Comparison of ENCODE assay signal across 8 cellular contexts in genomic region chr14:24296341-24297157, GRCh38. TPM values are rescaled to one million over a fixed set of nuclear protein-coding genes. Genes with fewer than 3 reads are reported as not detected.
DNase-seq lines count a peak whose midpoint lies in the region; ATAC-seq, FAIRE-seq and TF ChIP-seq lines count a peak whose summit lies in the region.

No MANE protein-coding gene starts in this region.

- H4K91ac ChIP-seq in mesenchymal stem cell (ENCODE audit: low read length) = no peak overlapping the region

- no peak overlapping the region for H3K4me3 ChIP-seq in AG04449 (ENCODE audit: low read depth, low read length)
- peak overlapping the region in 1 of 59 donors; percentile 7 for H3K4me3 ChIP-seq in dorsolateral prefrontal cortex
- H3K4me3 ChIP-seq in mesenchymal stem cell (ENCODE audit: insufficient read depth in 1 of 2, low read depth in 1 of 2, low read length in 2 of 2) = peak overlapping the region in 1 of 2 experiments; percentile 15

- H2AFZ ChIP-seq in mesenchymal stem cell (ENCODE audit: low read depth, low read length) = no peak overlapping the region

- H3K18ac ChIP-seq in mesenchymal stem cell (ENCODE audit: low read depth in 1 of 2, low read length in 2 of 2) = no peak overlapping the region

- H2BK5ac ChIP-seq in mesenchymal stem cell (ENCODE audit: low read depth, low read length, poor library complexity, severe bottlenecking) = no peak overlapping the region

- H2BK120ac ChIP-seq in mesenchymal stem cell (ENCODE audit: low read depth, low read length) = no peak overlapping the region

- H4K8ac ChIP-seq in mesenchymal stem cell (ENCODE audit: low read length) = peak overlapping the region; percentile 45

- H3K27ac ChIP-seq in dorsolateral prefrontal cortex (peak overlapping the region in 11 of 59 donors; percentile 0 to 59 (median 50)), mesenchymal stem cell (ENCODE audit: low read length, poor library complexity, severe bottlenecking) (peak overlapping the region; percentile 3)

- H3K9ac ChIP-seq in mesenchymal stem cell (ENCODE audit: low read length) = peak overlapping the region; percentile 65

- CTCF ChIA-PET in AG04449 (lab: Yijun Ruan, JAX) = interaction anchor here (0.6 to 21.1 kb wide), 45 partner anchors 10 to 245 kb away, joined by 3 to 688 read pairs (median 7); partner anchors contain the start of genes ADCY4, CARMIL3, CBLN3 and CHMP4A

- H2BK12ac ChIP-seq in mesenchymal stem cell (ENCODE audit: low read length in 2 of 2) = peak overlapping the region; percentile 31 to 40

- peak; percentile 95 for FAIRE-seq in GM18507 (lab: Jason Lieb, UNC)

- no peak overlapping the region for H2BK15ac ChIP-seq in mesenchymal stem cell (ENCODE audit: low read depth, poor library complexity, severe bottlenecking)

- DNase-seq in AG04449 (ENCODE audit: low read depth, low spot score) (peak; percentile 79), GM18507 (ENCODE audit: extremely low spot score, insufficient read length, low read depth) (peak; percentile 69), NCI-H345 treated with DMSO at 0.1 percent for 48 hours (lab: John Stamatoyannopoulos, UW; ENCODE audit: unreplicated experiment) (peak; percentile 27), dorsolateral prefrontal cortex (peak in 8 of 10 donors; percentile 37 to 79 (median 64)), mesenchymal stem cell (peak; percentile 96)
- peak; percentile 45 to 71 for DNase-seq in activated CD4-positive, alpha-beta T cell treated with anti-CD3 and anti-CD28 coated beads, Interleukin-2, amount 50 U/mL, for 24 hours (ENCODE audit: low read depth in 1 of 2, low spot score in 1 of 2)
- DNase-seq in stimulated activated CD8-positive, alpha-beta memory T cell treated with anti-CD3 and anti-CD28 coated beads, Interleukin-4, amount 100 ng/mL, for 1 hour (ENCODE audit: low read depth in 2 of 2, low spot score in 1 of 2) = peak; percentile 23 to 44

- H3K27me3 ChIP-seq in dorsolateral prefrontal cortex (no peaks in the 10 kb centered on the region), mesenchymal stem cell (ENCODE audit: control insufficient read depth in 1 of 2, insufficient read depth in 1 of 2, low read length in 2 of 2) (no peaks in the 10 kb centered on the region)

- H3K36me3 ChIP-seq in mesenchymal stem cell (ENCODE audit: control insufficient read depth in 1 of 2, insufficient read depth in 2 of 2, low read depth in 1 of 2, low read length in 2 of 2) = peaks cover 20 to 48% of the 10 kb centered on the region in 2 experiments

- no peaks in the 10 kb centered on the region for H3K9me3 ChIP-seq in mesenchymal stem cell (ENCODE audit: control insufficient read depth, low read length)

- no peak overlapping the region for H3K4ac ChIP-seq in mesenchymal stem cell (ENCODE audit: low read depth in 1 of 2, low read length in 2 of 2)

- no peak overlapping the region for H3K23ac ChIP-seq in mesenchymal stem cell (ENCODE audit: low read length in 2 of 2)

- peaks cover 19% of the 10 kb centered on the region for H3K79me1 ChIP-seq in mesenchymal stem cell (replicated peaks; ENCODE audit: low read length, poor library complexity, severe bottlenecking)

- no peak overlapping the region for H2AK5ac ChIP-seq in mesenchymal stem cell (ENCODE audit: low read length, severe bottlenecking)

- WGBS in mesenchymal stem cell = 62% methylated on average over 10 of the region's 12 CpGs

- peak; percentile 79 for TF ChIP-seq CTCF in AG04449 (IDR thresholded peaks at IDR 0.05; ENCODE audit: insufficient read depth, low read length, missing control alignments)
- peak; percentile 38 to 82 (median 72) for TF ChIP-seq CTCF in dorsolateral prefrontal cortex (IDR thresholded peaks at IDR 0.05 in 54 of 56, conservative IDR thresholded peaks at IDR 0.05 in 2 of 56; ENCODE audit: low read depth in 1 of 56, partially characterized antibody in 56 of 56)

- intact Hi-C loops in dorsolateral prefrontal cortex (cut with DNase I) = loop anchor here (1.0 to 5.0 kb wide), 3 partner anchors 54 to 239 kb away; partner anchors contain the start of gene TINF2 (in 2 of the 2)

- ATAC-seq in HG03159 (IDR thresholded peaks at IDR 0.05; ENCODE audit: unreplicated experiment) = peak; percentile 47

- no peak overlapping the region for H3K4me2 ChIP-seq in mesenchymal stem cell (ENCODE audit: low read length, poor library complexity, severe bottlenecking)

- H3K4me1 ChIP-seq in mesenchymal stem cell (ENCODE audit: control insufficient read depth, insufficient read depth, low read depth, low read length) = peaks cover 17% of the 10 kb centered on the region

- no peak overlapping the region for H3K14ac ChIP-seq in mesenchymal stem cell (ENCODE audit: low read length in 2 of 2)

- POLR2A ChIA-PET in AG04449 (lab: Yijun Ruan, JAX) = interaction anchor here (0.6 to 4.1 kb wide), 4 partner anchors 54 to 101 kb away, joined by 3 to 26 read pairs (median 4); partner anchors contain the start of genes CHMP4A, TINF2 and TM9SF1

RNA-seq across cellular contexts. Expression of gene DHRS1, which starts 3.0 kb away (rescaled TPM):
- total RNA-seq in dorsolateral prefrontal cortex = 10 to 100 TPM; 14.1 to 34.4 (median 22.4) TPM
- polyA plus RNA-seq in mesenchymal stem cell (2013, experiment 1 of 2) = 18.6 TPM
- 21.3 TPM for polyA plus RNA-seq in mesenchymal stem cell (2013, experiment 2 of 2)

RNA-seq across cellular contexts. Expression of gene NOP9, which starts 3.1 kb away (rescaled TPM):
- total RNA-seq in dorsolateral prefrontal cortex = 10 to 100 TPM; 21.2 to 33.3 (median 26.9) TPM
- polyA plus RNA-seq in mesenchymal stem cell (2013, experiment 1 of 2) = 8.0 TPM
- 7.6 TPM for polyA plus RNA-seq in mesenchymal stem cell (2013, experiment 2 of 2)

RNA-seq across cellular contexts. Expression of gene CIDEB, which starts 11.2 kb away (rescaled TPM):
- 1 to 10 TPM in 115 of 120 experiments, under 1 TPM in 5; 0.57 to 6.4 (median 2.2) TPM for total RNA-seq in dorsolateral prefrontal cortex
- polyA plus RNA-seq in mesenchymal stem cell (2013, experiment 1 of 2) = not detected
- polyA plus RNA-seq in mesenchymal stem cell (2013, experiment 2 of 2) = not detected

RNA-seq across cellular contexts. Expression of gene LTB4R2, which starts 13.4 kb away (rescaled TPM):
- 1 to 10 TPM; 1.7 to 5.6 (median 3.1) TPM for total RNA-seq in dorsolateral prefrontal cortex
- 1.6 TPM for polyA plus RNA-seq in mesenchymal stem cell (2013, experiment 1 of 2)
- polyA plus RNA-seq in mesenchymal stem cell (2013, experiment 2 of 2) = 1.6 TPM

RNA-seq across cellular contexts. Expression of gene LTB4R, which starts 14.8 kb away (rescaled TPM):
- total RNA-seq in dorsolateral prefrontal cortex = 1 to 10 TPM; 1.1 to 7.0 (median 2.7) TPM
- polyA plus RNA-seq in mesenchymal stem cell (2013, experiment 1 of 2) = 2.9 TPM
- 2.6 TPM for polyA plus RNA-seq in mesenchymal stem cell (2013, experiment 2 of 2)

Comparison
In these comparisons a context has a peak if more than half of its experiments do, and no peak if none do; other contexts are left out.
1. DNase-seq: peak in every context shown above with its lines; median percentile 96 in mesenchymal stem cell; 79 in AG04449; 69 in GM18507; 64 in dorsolateral prefrontal cortex; 58 in activated CD4-positive, alpha-beta T cell treated with anti-CD3 and anti-CD28 coated beads, Interleukin-2, amount 50 U/mL, for 24 hours; 34 in stimulated activated CD8-positive, alpha-beta memory T cell treated with anti-CD3 and anti-CD28 coated beads, Interleukin-4, amount 100 ng/mL, for 1 hour; 27 in NCI-H345 treated with DMSO at 0.1 percent for 48 hours.